ENCODE assay signal across 15 cellular contexts in the genomic region with DNA sequence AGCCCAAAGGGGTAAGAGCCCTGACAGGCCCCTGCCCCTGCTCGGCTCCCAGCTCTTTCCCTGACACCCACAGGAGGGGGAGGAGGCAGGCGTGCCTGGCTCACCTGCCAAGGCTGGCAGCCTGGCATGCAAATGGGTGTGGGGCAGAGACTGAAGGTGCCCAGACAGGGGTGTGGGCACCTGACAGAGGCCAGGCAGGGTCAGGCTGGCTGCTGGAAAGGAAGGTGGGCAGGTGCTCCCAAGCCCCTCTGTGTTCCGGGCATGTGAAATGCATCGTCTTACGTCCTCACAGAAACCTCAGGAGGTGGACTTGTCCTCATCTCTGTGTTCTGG.
"Had no signal": no experiment of that assay in that cellular context is flagged by ENCODE, and none has a peak within 500 bp of the region (broad histone marks: within the 10 kb centered on the region; RNA-seq: fewer than 3 reads in every experiment).

No MANE protein-coding gene starts in this region.

- H3K4me3 ChIP-seq: ascending aorta, dorsolateral prefrontal cortex, smooth muscle cell had no signal

- H3K27ac ChIP-seq: ascending aorta, dorsolateral prefrontal cortex had no signal

- H3K9me3 ChIP-seq: ascending aorta had no signal

- H3K36me3 ChIP-seq: ascending aorta had no signal

- H3K4me1 ChIP-seq: ascending aorta had no signal

- H3K4me2 ChIP-seq: smooth muscle cell had no signal

- ATAC-seq: activated naive CD8-positive, alpha-beta T cell treated with anti-CD3 and anti-CD28 coated beads, Interleukin-2, amount 50 U/mL, for 24 hours; esophagus mucosa; naive thymus-derived CD8-positive, alpha-beta T cell; right cardiac atrium had no signal

- DNase-seq: activated CD4-positive, alpha-beta T cell treated with anti-CD3 and anti-CD28 coated beads, Interleukin-2, amount 10 ng/mL, durations not matched to agents 7 days and 5 days; activated naive CD4-positive, alpha-beta T cell treated with anti-CD3 and anti-CD28 coated beads for 36 hours; activated naive CD8-positive, alpha-beta T cell treated with anti-CD3 and anti-CD28 coated beads, Interleukin-2, amount 50 U/mL, for 24 hours; activated T-cell treated with anti-CD3 and anti-CD28 coated beads for 4 hours; dorsolateral prefrontal cortex; midbrain; naive thymus-derived CD8-positive, alpha-beta T cell; right cardiac atrium; stimulated activated CD4-positive, alpha-beta T cell treated with anti-CD3 and anti-CD28 coated beads, Interleukin-4, amount 100 ng/mL, for 4 hours; stimulated activated CD8-positive, alpha-beta memory T cell treated with anti-CD3 and anti-CD28 coated beads, Interleukin-4, amount 100 ng/mL, for 48 hours; stimulated activated naive CD4-positive, alpha-beta T cell treated with Interleukin-2 at 50 U/mL for 16 hours; trophoblast cell had no signal
